Comparison of ENCODE assay signal across 23 cellular contexts in the genomic region with DNA sequence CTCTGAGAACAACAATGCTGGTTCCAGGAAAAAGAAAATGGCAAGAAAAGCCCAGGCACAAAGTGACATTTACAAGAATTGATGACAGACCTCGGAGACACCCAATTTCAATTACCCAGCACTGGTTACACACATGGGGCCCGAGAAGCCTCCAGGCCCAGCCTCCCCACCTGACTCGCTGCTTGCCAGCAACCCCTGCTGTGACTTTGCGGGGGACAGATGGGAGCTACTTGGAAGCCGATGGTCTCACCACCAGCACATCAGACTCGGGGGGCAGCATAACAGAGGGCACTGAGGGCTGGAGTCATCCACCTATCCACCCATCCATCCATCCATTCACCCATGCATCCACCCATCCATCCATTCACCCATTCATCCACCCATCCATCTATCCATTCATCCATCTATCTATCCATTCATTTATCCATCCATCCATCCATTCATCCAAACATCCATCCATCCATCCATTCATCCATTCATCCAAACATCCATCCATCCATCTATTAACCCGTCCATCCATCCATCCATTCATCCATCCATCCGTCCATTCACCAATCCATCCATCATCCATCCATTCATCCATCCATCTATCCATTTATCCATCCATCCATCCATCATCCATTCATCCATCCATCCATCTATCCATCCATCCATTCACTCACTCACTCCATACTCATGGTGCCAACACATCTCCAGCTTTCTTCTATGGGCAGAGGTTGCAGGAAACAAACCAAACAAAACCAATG.
A peak's percentile ranks its signal among the peaks of the same experiment; 100 is the strongest.
DNase-seq lines count a peak whose midpoint lies in the region; ATAC-seq and TF ChIP-seq lines count a peak whose summit lies in the region.
"Had no signal": no experiment of that assay in that cellular context is flagged by ENCODE, and none has a peak within 500 bp of the region (broad histone marks: within the 10 kb centered on the region; RNA-seq: fewer than 3 reads in every experiment).

No MANE protein-coding gene starts in this region.

- H3K27ac ChIP-seq in RWPE2 (ENCODE audit: poor library complexity, severe bottlenecking) = no peak overlapping the region
- H3K27ac ChIP-seq in coronary artery = no peak overlapping the region
- H3K27ac ChIP-seq in neuronal stem cell (replicated peaks; ENCODE audit: low read length) = peak overlapping the region; percentile 54
- H3K27ac ChIP-seq: GM23248, HL-60, KMS-11 had no signal

- peaks cover 27% of the 10 kb centered on the region for H3K27me3 Mint-ChIP-seq in type B pancreatic cell

- H3K4me2 ChIP-seq in neuronal stem cell (ENCODE audit: insufficient read depth, low read length, poor library complexity, severe bottlenecking) = no peak overlapping the region
- H3K4me2 ChIP-seq: KMS-11 had no signal

- H3K9ac ChIP-seq in neuronal stem cell (ENCODE audit: low read depth, low read length, poor library complexity) = peak overlapping the region; percentile 78
- H3K9ac ChIP-seq: GM23248, KMS-11 had no signal

- DNase-seq in RWPE2 (ENCODE audit: low spot score) = peak; percentile 9
- DNase-seq in coronary artery (ENCODE audit: low spot score) = peak; percentile 49
- DNase-seq in neuronal stem cell (ENCODE audit: low spot score) = no peak
- DNase-seq in type B pancreatic cell (ENCODE audit: extremely low spot score, unreplicated experiment) = peak; percentile 47
- DNase-seq in activated T-cell treated with anti-CD3 and anti-CD28 coated beads, Interleukin-2, amount 50 U/mL, for 48 hours = no peak
- DNase-seq: C1 segment of cervical spinal cord; CD4-positive, alpha-beta memory T cell; COR-L47; GM23248; H9; MM.1S; NCI-H2029; NCI-H446 treated with DMSO at 0.1 percent for 48 hours; NCI-H526; NCI-H82; NK-92 treated with Interleukin-12 subunit alpha and Interleukin-12 subunit beta, amount 100 ng/mL, for 24 hours; PC-3; SHP77 treated with DMSO at 0.1 percent for 48 hours had no signal

- H3K27me3 ChIP-seq in RWPE2 (ENCODE audit: insufficient read depth, poor library complexity, severe bottlenecking) = no peaks in the 10 kb centered on the region
- H3K27me3 ChIP-seq in neuronal stem cell (ENCODE audit: control insufficient read depth in 3 of 3, insufficient read depth in 3 of 3, low read depth in 1 of 3, low read length in 3 of 3) = peaks cover 0 to 2% (median 0%) of the 10 kb centered on the region in 3 experiments

- H3K23ac ChIP-seq in neuronal stem cell (ENCODE audit: low read depth, low read length, poor library complexity) = no peak overlapping the region

- ATAC-seq in RWPE2 (ENCODE audit: low read depth) (no peak), HG03565 (IDR thresholded peaks at IDR 0.05; ENCODE audit: unreplicated experiment) (no peak), HG03139 (IDR thresholded peaks at IDR 0.05; ENCODE audit: unreplicated experiment) (no peak)
- ATAC-seq: PC-3 had no signal

- no peak overlapping the region for H3K4me3 Mint-ChIP-seq in type B pancreatic cell
- H3K4me3 Mint-ChIP-seq: CD4-positive, alpha-beta memory T cell; H9; IgD-negative memory B cell had no signal

- no peak overlapping the region for H2BK5ac ChIP-seq in neuronal stem cell (ENCODE audit: low read length)

- H2AK5ac ChIP-seq in neuronal stem cell (ENCODE audit: low read depth, low read length) = no peak overlapping the region

- H3K4me3 ChIP-seq in RWPE2 (ENCODE audit: severe bottlenecking) = no peak overlapping the region
- no peak overlapping the region for H3K4me3 ChIP-seq in coronary artery
- no peak overlapping the region for H3K4me3 ChIP-seq in neuronal stem cell (ENCODE audit: low read length in 2 of 2)
- H3K4me3 ChIP-seq: GM23248 had no signal

- no peaks in the 10 kb centered on the region for H3K9me3 Mint-ChIP-seq in type B pancreatic cell

- H2BK12ac ChIP-seq in neuronal stem cell (ENCODE audit: low read length) = no peak overlapping the region

- no peak overlapping the region for H2BK15ac ChIP-seq in neuronal stem cell (ENCODE audit: low read length)

- H3K36me3 ChIP-seq in RWPE2 (ENCODE audit: low read depth) (no peaks in the 10 kb centered on the region), neuronal stem cell (replicated peaks in 1 of 2; ENCODE audit: control insufficient read depth in 2 of 2, insufficient read depth in 2 of 2, low read length in 2 of 2) (no peaks in the 10 kb centered on the region)

- H3K9me3 ChIP-seq in RWPE2 (ENCODE audit: severe bottlenecking) (no peaks in the 10 kb centered on the region), neuronal stem cell (replicated peaks in 1 of 2; ENCODE audit: control insufficient read depth in 2 of 2, insufficient read depth in 1 of 2, low read depth in 1 of 2, low read length in 2 of 2) (peaks cover 0 to 5% of the 10 kb centered on the region in 2 donors)

- peak overlapping the region; percentile 32 for H3K18ac ChIP-seq in neuronal stem cell (ENCODE audit: low read length)

- no peak for TF ChIP-seq CTCF in RWPE2 (IDR thresholded peaks at IDR 0.05; ENCODE audit: poor library complexity, severe bottlenecking)
- no peak for TF ChIP-seq CTCF in coronary artery (IDR thresholded peaks at IDR 0.05)
- no peak for TF ChIP-seq CTCF in type B pancreatic cell (conservative IDR thresholded peaks at IDR 0.05)

- H3K27ac Mint-ChIP-seq in type B pancreatic cell = no peak overlapping the region
- H3K27ac Mint-ChIP-seq: H9, IgD-negative memory B cell had no signal

- H4K8ac ChIP-seq in neuronal stem cell (ENCODE audit: low read depth, low read length) = no peak overlapping the region

- H3K4me1 Mint-ChIP-seq in type B pancreatic cell (ENCODE audit: unreplicated experiment) = no peaks in the 10 kb centered on the region

- H3K14ac ChIP-seq in neuronal stem cell (ENCODE audit: low read length) = no peak overlapping the region

- H4K91ac ChIP-seq in neuronal stem cell (ENCODE audit: low read depth, low read length, poor library complexity) = no peak overlapping the region

- H3K79me1 ChIP-seq in neuronal stem cell (ENCODE audit: low read depth, low read length) = no peaks in the 10 kb centered on the region

- no peak overlapping the region for H3K4ac ChIP-seq in neuronal stem cell (ENCODE audit: low read length)

- H3K36me3 Mint-ChIP-seq in type B pancreatic cell = no peaks in the 10 kb centered on the region
- H3K36me3 Mint-ChIP-seq: CD4-positive, alpha-beta memory T cell; IgD-negative memory B cell had no signal

- H2AFZ ChIP-seq in neuronal stem cell (ENCODE audit: low read length) = no peak overlapping the region
- H2AFZ ChIP-seq: GM23248 had no signal

- WGBS in neuronal stem cell (ENCODE audit: extremely low coverage in 2 of 2, insufficient read length in 2 of 2, insufficient replicate concordance in 1 of 2), 2 donors = 98 to 100% methylated on average over 1 to 2 of the region's 8 CpGs

- no peak overlapping the region for H2BK120ac ChIP-seq in neuronal stem cell (ENCODE audit: low read depth, low read length)

- H3K4me1 ChIP-seq in RWPE2 (ENCODE audit: insufficient read depth, poor library complexity, severe bottlenecking) (no peaks in the 10 kb centered on the region), neuronal stem cell (ENCODE audit: control insufficient read depth in 2 of 2, insufficient read depth in 1 of 2, low read depth in 1 of 2, low read length in 2 of 2) (peaks cover 0 to 13% of the 10 kb centered on the region in 2 donors)

Comparison
In these comparisons a context has a peak if more than half of its experiments do, and no peak if none do; other contexts are left out.
1. DNase-seq: peak in RWPE2 (single experiment), coronary artery (single experiment) and type B pancreatic cell (single experiment); none in neuronal stem cell (single experiment) and activated T-cell treated with anti-CD3 and anti-CD28 coated beads, Interleukin-2, amount 50 U/mL, for 48 hours (0 of 2).